ENCODE assay signal across 12 cellular contexts in the genomic region with DNA sequence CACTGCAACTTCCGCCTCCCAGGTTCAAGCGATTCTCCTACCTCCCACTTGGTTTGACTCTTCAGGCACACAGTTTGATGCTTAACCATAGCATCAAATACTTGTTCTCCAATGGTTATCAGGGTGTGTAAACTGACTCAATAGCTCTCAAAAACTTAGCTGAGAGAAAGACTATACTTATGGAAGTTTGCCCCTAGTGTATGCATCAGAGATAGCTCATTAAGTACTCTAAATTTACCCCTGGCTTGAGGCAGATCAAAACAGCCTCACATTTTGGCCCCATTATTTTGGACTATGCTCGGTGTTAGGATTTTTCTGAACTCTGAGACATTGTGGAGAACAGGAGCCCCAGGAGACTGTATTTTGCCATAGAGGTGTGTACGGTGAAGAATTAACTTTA. TPM values are rescaled to one million over a fixed set of nuclear protein-coding genes. Genes with fewer than 3 reads are reported as not detected.
DNase-seq lines count a peak whose midpoint lies in the region; ATAC-seq and TF ChIP-seq lines count a peak whose summit lies in the region.
"Had no signal": no experiment of that assay in that cellular context is flagged by ENCODE, and none has a peak within 500 bp of the region (broad histone marks: within the 10 kb centered on the region; RNA-seq: fewer than 3 reads in every experiment).

No MANE protein-coding gene starts in this region.

- H3K27me3 ChIP-seq in Karpas-422 (ENCODE audit: low read length): no peaks in the 10 kb centered on the region
- no peaks in the 10 kb centered on the region for H3K27me3 ChIP-seq in WERI-Rb-1 (ENCODE audit: insufficient read depth, low read depth, severe bottlenecking)
- H3K27me3 ChIP-seq: BLaER1 had no signal

- no peaks in the 10 kb centered on the region for H3K79me2 ChIP-seq in Karpas-422 (ENCODE audit: low read length)

- H3K27ac Mint-ChIP-seq in progenitor cell of endocrine pancreas (no peak overlapping the region), T-cell (no peak overlapping the region)
- H3K27ac Mint-ChIP-seq: activated CD4-positive, alpha-beta T cell treated with anti-CD3 and anti-CD28 coated beads, Interleukin-2, amount 10 ng/mL, durations not matched to agents 7 days and 5 days; natural killer cell had no signal

- no peaks in the 10 kb centered on the region for H4K20me1 ChIP-seq in Karpas-422 (ENCODE audit: insufficient read depth, low read depth, low read length)
- H4K20me1 ChIP-seq: BLaER1 had no signal

- no peak for TF ChIP-seq CTCF in WERI-Rb-1 (IDR thresholded peaks at IDR 0.05; ENCODE audit: low read depth, low read length)
- TF ChIP-seq CTCF in progenitor cell of endocrine pancreas (IDR thresholded peaks at IDR 0.05; ENCODE audit: unreplicated experiment): peak; percentile 19

- peaks cover 2% of the 10 kb centered on the region; the same call in 1 of the 2 replicates for H3K4me1 ChIP-seq in Karpas-422 (ENCODE audit: low read length)
- H3K4me1 ChIP-seq: BLaER1 had no signal

- H2AFZ ChIP-seq in Karpas-422 (ENCODE audit: low read length): no peak overlapping the region

- H3K36me3 ChIP-seq in Karpas-422 (ENCODE audit: insufficient read depth, low read length) (no peaks in the 10 kb centered on the region), WERI-Rb-1 (no peaks in the 10 kb centered on the region)
- H3K36me3 ChIP-seq: BLaER1 had no signal

- H3K4me3 Mint-ChIP-seq in progenitor cell of endocrine pancreas (ENCODE audit: low read depth): no peak overlapping the region
- H3K4me3 Mint-ChIP-seq in T-cell: no peak overlapping the region
- H3K4me3 Mint-ChIP-seq: activated CD4-positive, alpha-beta T cell treated with anti-CD3 and anti-CD28 coated beads, Interleukin-2, amount 10 ng/mL, durations not matched to agents 7 days and 5 days; natural killer cell had no signal

- POLR2A ChIA-PET in T-cell (lab: Charles Lee): no interaction called here

- H3K27me3 Mint-ChIP-seq in progenitor cell of endocrine pancreas (no peaks in the 10 kb centered on the region), T-cell (peaks cover 2 to 9% of the 10 kb centered on the region in 2 donors)

- no peak overlapping the region for H3K4me2 ChIP-seq in Karpas-422 (ENCODE audit: low read depth, low read length, poor library complexity, severe bottlenecking)
- H3K4me2 ChIP-seq: BLaER1 had no signal

- H3K9ac ChIP-seq in Karpas-422 (ENCODE audit: low read length): no peak overlapping the region
- H3K9ac ChIP-seq: BLaER1 had no signal

- CTCF ChIA-PET in T-cell (lab: Charles Lee): interaction anchor here (0.5 to 1.6 kb wide), 3 partner anchors 14 to 399 kb away, joined by 3 to 5 read pairs (median 4); a partner anchor contains a TSS

- ATAC-seq in T-cell (replicated peaks in 1 of 4): no peak
- ATAC-seq in GM21367 (IDR thresholded peaks at IDR 0.05; ENCODE audit: unreplicated experiment): no peak

- no peaks in the 10 kb centered on the region for H3K9me2 ChIP-seq in Karpas-422 (replicated peaks; ENCODE audit: insufficient read depth, low read length)

- no peaks in the 10 kb centered on the region for H3K4me1 Mint-ChIP-seq in progenitor cell of endocrine pancreas (ENCODE audit: low read depth)
- peaks cover 0 to 2% (median 1%) of the 10 kb centered on the region in 3 donors for H3K4me1 Mint-ChIP-seq in T-cell
- H3K4me1 Mint-ChIP-seq: activated CD4-positive, alpha-beta T cell treated with anti-CD3 and anti-CD28 coated beads, Interleukin-2, amount 10 ng/mL, durations not matched to agents 7 days and 5 days had no signal

- H3K27ac ChIP-seq in Karpas-422 (ENCODE audit: low read length): no peak overlapping the region
- H3K27ac ChIP-seq in WERI-Rb-1: peak overlapping the region; percentile 10; the same call in 1 of the 2 replicates
- H3K27ac ChIP-seq: 22Rv1, BLaER1 had no signal

- H3K4me3 ChIP-seq in Karpas-422 (ENCODE audit: low read length) (no peak overlapping the region), WERI-Rb-1 (ENCODE audit: low read depth, low read length) (no peak overlapping the region)
- H3K4me3 ChIP-seq: BLaER1 had no signal

- peak; percentile 20 for DNase-seq in DMS53 (lab: John Stamatoyannopoulos, UW)
- no peak for DNase-seq in DMS53 treated with DMSO at 0.1 percent for 48 hours (lab: John Stamatoyannopoulos, UW; ENCODE audit: unreplicated experiment)
- peak; percentile 58 for DNase-seq in Karpas-422
- DNase-seq in WERI-Rb-1: no peak
- no peak for DNase-seq in progenitor cell of endocrine pancreas (ENCODE audit: low spot score, unreplicated experiment)
- no peak for DNase-seq in activated naive CD4-positive, alpha-beta T cell treated with anti-CD3 and anti-CD28 coated beads, Interleukin-2, amount 50 U/mL, for 16 hours
- no peak for DNase-seq in T-cell

- H3K9me3 Mint-ChIP-seq in progenitor cell of endocrine pancreas (ENCODE audit: low read depth) (peaks cover 5% of the 10 kb centered on the region), T-cell (no peaks in the 10 kb centered on the region)
- H3K9me3 Mint-ChIP-seq: activated CD4-positive, alpha-beta T cell treated with anti-CD3 and anti-CD28 coated beads, Interleukin-2, amount 10 ng/mL, durations not matched to agents 7 days and 5 days; natural killer cell had no signal

- no peaks in the 10 kb centered on the region for H3K36me3 Mint-ChIP-seq in progenitor cell of endocrine pancreas (ENCODE audit: insufficient read depth)
- no peaks in the 10 kb centered on the region for H3K36me3 Mint-ChIP-seq in T-cell
- H3K36me3 Mint-ChIP-seq: natural killer cell had no signal

- H3K9me3 ChIP-seq in Karpas-422 (ENCODE audit: low read length) (no peaks in the 10 kb centered on the region), WERI-Rb-1 (ENCODE audit: severe bottlenecking) (no peaks in the 10 kb centered on the region)
- H3K9me3 ChIP-seq: BLaER1 had no signal

RNA-seq across cellular contexts. Expression of a gene that starts 40.8 kb away (rescaled TPM):
- 10.5 and 15.7 TPM in 2 replicates for total RNA-seq in Karpas-422 (2014; rRNA removed; shearing (Covaris generic); ENCODE audit: low replicate concordance)
- 31.6 and 34.2 TPM in 2 replicates for total RNA-seq in progenitor cell of endocrine pancreas
- 10 to 100 TPM; 12.6 to 14.0 (median 13.5) TPM for total RNA-seq in T-cell

Comparison
In these comparisons a context has a peak if more than half of its experiments do, and no peak if none do; other contexts are left out.
1. DNase-seq: peak in DMS53 (single experiment) and Karpas-422 (single experiment); none in DMS53 treated with DMSO at 0.1 percent for 48 hours (single experiment), WERI-Rb-1 (single experiment), progenitor cell of endocrine pancreas (single experiment), activated naive CD4-positive, alpha-beta T cell treated with anti-CD3 and anti-CD28 coated beads, Interleukin-2, amount 50 U/mL, for 16 hours (single experiment) and T-cell (0 of 34).